26 cellular contexts compared by ENCODE assay signal in the genomic region with DNA sequence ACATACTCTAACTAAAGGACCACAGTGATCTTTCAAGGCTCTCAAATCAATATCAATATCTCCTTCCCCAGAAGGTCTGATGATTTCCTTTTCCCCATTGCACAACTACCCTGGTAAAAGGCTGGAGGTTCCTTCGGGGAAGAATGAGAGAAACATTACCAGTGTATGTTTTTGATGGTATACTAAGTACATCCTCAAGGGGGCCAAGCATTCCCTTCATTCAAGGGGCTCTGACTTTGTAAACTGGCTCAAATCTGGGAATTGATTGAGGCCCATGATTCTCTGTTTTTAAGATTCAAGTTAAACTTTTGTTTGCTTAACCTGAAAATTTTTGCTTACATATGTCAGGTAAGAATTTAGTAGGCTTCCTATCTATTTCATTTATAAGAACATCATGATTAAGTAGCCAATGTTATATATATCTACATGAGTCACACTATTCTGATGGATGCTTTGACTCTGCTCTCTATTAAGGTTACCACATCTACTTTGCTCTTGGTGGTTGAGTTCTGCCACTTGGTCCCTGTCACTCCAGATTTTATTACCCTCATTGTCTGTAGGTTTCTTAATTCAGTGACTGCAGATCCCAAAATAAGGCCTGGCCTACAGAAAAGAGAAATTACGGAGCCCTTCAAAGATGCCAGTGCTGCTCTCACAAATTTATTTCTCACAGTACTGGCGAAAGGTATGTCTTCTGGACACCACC. TPM values are rescaled to one million over a fixed set of nuclear protein-coding genes. Genes with fewer than 3 reads are reported as not detected.
DNase-seq lines count a peak whose midpoint lies in the region; TF ChIP-seq lines count a peak whose summit lies in the region.
"Had no signal": no experiment of that assay in that cellular context is flagged by ENCODE, and none has a peak within 500 bp of the region (broad histone marks: within the 10 kb centered on the region; RNA-seq: fewer than 3 reads in every experiment).

No MANE protein-coding gene starts in this region.

- H3K4me1 Mint-ChIP-seq in endothelial cell (ENCODE audit: unreplicated experiment): no peaks in the 10 kb centered on the region
- H3K4me1 Mint-ChIP-seq in neural crest cell: no peaks in the 10 kb centered on the region
- H3K4me1 Mint-ChIP-seq: activated naive CD8-positive, alpha-beta T cell treated with anti-CD3 and anti-CD28 coated beads, Interleukin-2, amount 50 U/mL, for 24 hours; brain; CD14-positive monocyte; memory B cell; naive thymus-derived CD8-positive, alpha-beta T cell had no signal

- no peaks in the 10 kb centered on the region for H3K36me3 ChIP-seq in Loucy (ENCODE audit: insufficient read depth, low read length)
- H3K36me3 ChIP-seq in right atrium auricular region: no peaks in the 10 kb centered on the region
- H3K36me3 ChIP-seq: right lobe of liver had no signal

- H4K20me1 ChIP-seq in Loucy (ENCODE audit: insufficient read depth, low read length, poor library complexity, severe bottlenecking): no peaks in the 10 kb centered on the region

- DNase-seq in endothelial cell (ENCODE audit: low spot score) (no peak), neural crest cell (ENCODE audit: low read depth, low spot score) (no peak), NOMO-1 (lab: John Stamatoyannopoulos, UW; ENCODE audit: unreplicated experiment in 2 of 2) (no peak), right atrium auricular region (ENCODE audit: low spot score) (no peak), kidney tubule cell (ENCODE audit: low spot score) (no peak)
- DNase-seq: activated CD4-positive, alpha-beta T cell treated with anti-CD3 and anti-CD28 coated beads for 48 hours; activated gamma-delta T cell treated with Interleukin-2 at 50 U/mL for 16 hours; activated naive CD8-positive, alpha-beta T cell treated with anti-CD3 and anti-CD28 coated beads, Interleukin-2, amount 50 U/mL, for 24 hours; activated T-cell treated with anti-CD3 and anti-CD28 coated beads, Interleukin-2, amount 50 U/mL, for 24 hours; Calu3; EL; MV-4-11; naive thymus-derived CD8-positive, alpha-beta T cell; NCI-H526; right lobe of liver; stimulated activated naive CD4-positive, alpha-beta T cell treated with Interleukin-2 at 50 U/mL for 16 hours; T-helper 2 cell had no signal

- TF ChIP-seq CTCF in GM12873 (IDR thresholded peaks at IDR 0.05; ENCODE audit: insufficient read depth, low read depth, low read length, missing control alignments) (peak; percentile 32), Loucy (conservative IDR thresholded peaks at IDR 0.05; ENCODE audit: low read length) (peak; percentile 50), endothelial cell (IDR thresholded peaks at IDR 0.05; ENCODE audit: unreplicated experiment) (peak; percentile 40), neural crest cell (conservative IDR thresholded peaks at IDR 0.05) (peak; percentile 28), right atrium auricular region (IDR thresholded peaks at IDR 0.05) (no peak)

- no peak overlapping the region for H3K4me3 Mint-ChIP-seq in endothelial cell (ENCODE audit: unreplicated experiment)
- no peak overlapping the region for H3K4me3 Mint-ChIP-seq in neural crest cell
- H3K4me3 Mint-ChIP-seq: activated naive CD8-positive, alpha-beta T cell treated with anti-CD3 and anti-CD28 coated beads, Interleukin-2, amount 50 U/mL, for 24 hours; activated T-cell treated with anti-CD3 and anti-CD28 coated beads, Interleukin-2, amount 50 U/mL, for 24 hours; brain; CD14-positive monocyte; memory B cell; naive thymus-derived CD8-positive, alpha-beta T cell had no signal

- H3K27me3 ChIP-seq in Loucy (ENCODE audit: insufficient read depth, low read length, poor library complexity, severe bottlenecking) (no peaks in the 10 kb centered on the region), right atrium auricular region (no peaks in the 10 kb centered on the region)
- H3K27me3 ChIP-seq: right lobe of liver had no signal

- H2AFZ ChIP-seq in Loucy (ENCODE audit: low read length): no peak overlapping the region
- H2AFZ ChIP-seq: parathyroid adenoma had no signal

- no peaks in the 10 kb centered on the region for H3K79me2 ChIP-seq in Loucy (ENCODE audit: insufficient read depth, low read length)
- H3K79me2 ChIP-seq: parathyroid adenoma had no signal

- H3K27ac Mint-ChIP-seq in endothelial cell (ENCODE audit: unreplicated experiment) (no peak overlapping the region), neural crest cell (ENCODE audit: unreplicated experiment) (no peak overlapping the region)
- H3K27ac Mint-ChIP-seq: activated naive CD8-positive, alpha-beta T cell treated with anti-CD3 and anti-CD28 coated beads, Interleukin-2, amount 50 U/mL, for 24 hours; activated T-cell treated with anti-CD3 and anti-CD28 coated beads, Interleukin-2, amount 50 U/mL, for 24 hours; brain; CD14-positive monocyte; memory B cell; naive thymus-derived CD8-positive, alpha-beta T cell had no signal

- H3K9me2 ChIP-seq in Loucy (replicated peaks; ENCODE audit: low read depth, low read length): no peaks in the 10 kb centered on the region

- H3K27me3 Mint-ChIP-seq in endothelial cell (ENCODE audit: unreplicated experiment): no peaks in the 10 kb centered on the region
- no peaks in the 10 kb centered on the region for H3K27me3 Mint-ChIP-seq in neural crest cell (ENCODE audit: low read depth)
- H3K27me3 Mint-ChIP-seq: activated naive CD8-positive, alpha-beta T cell treated with anti-CD3 and anti-CD28 coated beads, Interleukin-2, amount 50 U/mL, for 24 hours; activated T-cell treated with anti-CD3 and anti-CD28 coated beads, Interleukin-2, amount 50 U/mL, for 24 hours; brain; memory B cell had no signal

- H3K36me3 Mint-ChIP-seq in endothelial cell (ENCODE audit: low read depth, unreplicated experiment): no peaks in the 10 kb centered on the region
- H3K36me3 Mint-ChIP-seq in neural crest cell (ENCODE audit: low read depth): no peaks in the 10 kb centered on the region
- H3K36me3 Mint-ChIP-seq: brain; CD14-positive monocyte; memory B cell; naive thymus-derived CD8-positive, alpha-beta T cell had no signal

- no peak overlapping the region for H3K4me3 ChIP-seq in Loucy (ENCODE audit: low read length, poor library complexity, severe bottlenecking)
- no peak overlapping the region for H3K4me3 ChIP-seq in right atrium auricular region
- H3K4me3 ChIP-seq: coronary artery, right lobe of liver had no signal

- H3K9me3 Mint-ChIP-seq in endothelial cell (ENCODE audit: unreplicated experiment) (no peaks in the 10 kb centered on the region), neural crest cell (peaks cover 3% of the 10 kb centered on the region)
- H3K9me3 Mint-ChIP-seq: activated naive CD8-positive, alpha-beta T cell treated with anti-CD3 and anti-CD28 coated beads, Interleukin-2, amount 50 U/mL, for 24 hours; activated T-cell treated with anti-CD3 and anti-CD28 coated beads, Interleukin-2, amount 50 U/mL, for 24 hours; memory B cell; naive thymus-derived CD8-positive, alpha-beta T cell had no signal

- no peak overlapping the region for H3K9ac ChIP-seq in Loucy (ENCODE audit: low read depth, low read length, poor library complexity, severe bottlenecking)
- H3K9ac ChIP-seq: parathyroid adenoma had no signal

- no peak overlapping the region for H3K4me2 ChIP-seq in Loucy (ENCODE audit: low read depth, low read length, poor library complexity, severe bottlenecking)

- no peaks in the 10 kb centered on the region for H3F3A ChIP-seq in Loucy (ENCODE audit: low read depth)

- H3K4me1 ChIP-seq in Loucy (ENCODE audit: insufficient read depth, low read length, poor library complexity, severe bottlenecking) (no peaks in the 10 kb centered on the region), right atrium auricular region (no peaks in the 10 kb centered on the region)
- H3K4me1 ChIP-seq: right lobe of liver had no signal

- no peaks in the 10 kb centered on the region for H3K9me3 ChIP-seq in Loucy (ENCODE audit: insufficient read depth, low read depth, low read length)
- no peaks in the 10 kb centered on the region for H3K9me3 ChIP-seq in right atrium auricular region
- H3K9me3 ChIP-seq: right lobe of liver had no signal

- H3K27ac ChIP-seq in right atrium auricular region: no peak overlapping the region
- H3K27ac ChIP-seq: coronary artery, right lobe of liver, RWPE1 had no signal

RNA-seq across cellular contexts. Expression of a gene that starts 16.4 kb away (rescaled TPM):
- total RNA-seq in endothelial cell (ENCODE audit: unreplicated experiment) (1.1 TPM), neural crest cell (6.1 and 6.7 TPM in 2 replicates), right atrium auricular region (10 to 100 TPM; 11.3 to 15.0 TPM)
- total RNA-seq: HT-29; naive thymus-derived CD8-positive, alpha-beta T cell had no signal

Comparison
In these comparisons a context has a peak if more than half of its experiments do, and no peak if none do; other contexts are left out.
1. CTCF ChIP-seq: peak in GM12873 (single experiment), Loucy (single experiment), endothelial cell (single experiment) and neural crest cell (single experiment); none in right atrium auricular region (0 of 2).